In the genomic region with DNA sequence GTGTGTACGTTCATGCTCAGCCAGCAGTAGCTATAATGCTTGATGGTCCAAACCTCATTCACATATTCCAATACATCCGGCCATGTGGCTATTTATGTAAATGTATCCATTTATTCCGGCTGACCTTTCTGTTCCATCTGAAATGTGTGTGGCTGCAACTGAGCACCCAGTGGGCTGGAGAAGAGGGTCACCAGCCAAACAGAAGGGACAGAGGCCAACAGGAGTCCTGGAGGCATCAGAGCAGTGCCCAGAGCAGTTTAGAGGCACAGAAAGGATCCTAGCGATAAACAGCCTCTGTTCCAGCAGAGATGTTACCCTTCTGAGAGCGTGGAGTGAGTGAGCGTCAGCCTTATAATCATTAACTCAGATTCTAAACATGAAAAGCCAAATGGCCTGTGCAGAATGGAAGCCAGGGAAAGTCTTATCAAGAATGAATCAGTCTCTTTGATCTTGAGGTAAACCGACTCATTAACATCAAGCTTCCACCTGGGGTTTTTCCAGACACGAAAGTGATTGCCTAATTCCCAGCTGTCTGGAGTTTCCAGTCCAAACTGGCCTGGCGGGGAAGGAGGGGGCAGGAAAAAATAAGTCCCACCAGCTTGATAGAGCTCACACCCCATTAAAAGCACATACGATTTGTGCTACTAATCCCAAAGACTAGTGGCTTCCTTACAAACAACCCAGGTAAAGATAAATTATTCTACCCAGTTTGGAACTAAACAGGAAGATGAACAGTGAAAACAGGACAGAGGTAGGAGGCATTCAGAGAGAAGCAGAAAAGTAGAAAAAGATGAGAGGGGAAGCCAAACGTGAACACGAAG, we compare ENCODE assay signal across 1 cellular context.
TF ChIP-seq lines count a peak whose summit lies in the region.

No MANE protein-coding gene starts in this region.

TF ChIP-seq in HepG2, 621 proteins besides CTCF, POLR2A, EP300 and RAD21 (continued from another document and continues in another):
- TF ChIP-seq SP5 (CRISPR knock-in tag; IDR thresholded peaks at IDR 0.05; ENCODE audit: borderline replicate concordance, low read depth) (peak; percentile 29; the same call in 1 of the 2 replicates), NFYC (CRISPR knock-in tag; IDR thresholded peaks at IDR 0.05) (peak; percentile 28; the same call in 1 of the 2 replicates), E2F5 (CRISPR knock-in tag; conservative IDR thresholded peaks at IDR 0.05) (no peak), DMTF1 (CRISPR knock-in tag; IDR thresholded peaks at IDR 0.05) (0 out of 2 replicates have a peak, but pooled peaks have one; percentile 43), ATF1 (CRISPR knock-in tag; IDR thresholded peaks at IDR 0.05) (no peak), ZNF841 (CRISPR knock-in tag; IDR thresholded peaks at IDR 0.05; ENCODE audit: borderline replicate concordance) (no peak), ZNF567 (CRISPR knock-in tag; IDR thresholded peaks at IDR 0.05; ENCODE audit: borderline replicate concordance) (no peak), ZNF564 (CRISPR knock-in tag; IDR thresholded peaks at IDR 0.05) (no peak), U2AF1 (optimal IDR thresholded peaks at IDR 0.05; ENCODE audit: low read depth, low read length) (no peak), ZNF3 (CRISPR knock-in tag; IDR thresholded peaks at IDR 0.05) (peak; percentile 47; the same call in 1 of the 2 replicates), ZBTB1 (CRISPR knock-in tag; IDR thresholded peaks at IDR 0.05; ENCODE audit: borderline replicate concordance) (no peak), LCORL (IDR thresholded peaks at IDR 0.05) (no peak), LCORL (CRISPR knock-in tag; IDR thresholded peaks at IDR 0.05) (peak; percentile 85), ZNF850 (CRISPR knock-in tag; conservative IDR thresholded peaks at IDR 0.05) (no peak), MED8 (CRISPR knock-in tag; IDR thresholded peaks at IDR 0.05; ENCODE audit: insufficient replicate concordance) (peak; percentile 11), ZFP90 (CRISPR knock-in tag; IDR thresholded peaks at IDR 0.05; ENCODE audit: borderline replicate concordance) (no peak), ZNF713 (CRISPR knock-in tag; IDR thresholded peaks at IDR 0.05) (no peak), PAX8 (CRISPR knock-in tag; IDR thresholded peaks at IDR 0.05; ENCODE audit: borderline replicate concordance) (no peak), RBFOX2 (IDR thresholded peaks at IDR 0.05; ENCODE audit: low read depth, low read length) (no peak), KLF12 (CRISPR knock-in tag; IDR thresholded peaks at IDR 0.05; ENCODE audit: borderline replicate concordance) (no peak), ZNF570 (CRISPR knock-in tag; IDR thresholded peaks at IDR 0.05; ENCODE audit: borderline replicate concordance) (no peak), ZFP82 (CRISPR knock-in tag; IDR thresholded peaks at IDR 0.05; ENCODE audit: borderline replicate concordance) (no peak), ZNF687 (CRISPR knock-in tag; IDR thresholded peaks at IDR 0.05) (peak; percentile 34; the same call in 1 of the 2 replicates), PRMT3 (CRISPR knock-in tag; IDR thresholded peaks at IDR 0.05; ENCODE audit: borderline replicate concordance, low read depth) (no peak), BHLHE40 (IDR thresholded peaks at IDR 0.05; ENCODE audit: low read length) (peak; percentile 41; the same call in 1 of the 2 replicates), SMYD3 (CRISPR knock-in tag; IDR thresholded peaks at IDR 0.05) (peak; percentile 62; the same call in 1 of the 2 replicates), ARID5B (CRISPR knock-in tag; IDR thresholded peaks at IDR 0.05) (peak; percentile 90), ZNF33A (CRISPR knock-in tag; IDR thresholded peaks at IDR 0.05; ENCODE audit: borderline replicate concordance) (no peak), ZNF335 (CRISPR knock-in tag; IDR thresholded peaks at IDR 0.05) (peak; percentile 53; the same call in 1 of the 2 replicates), ZNF816 (CRISPR knock-in tag; IDR thresholded peaks at IDR 0.05; ENCODE audit: borderline replicate concordance) (no peak), ZNF761 (CRISPR knock-in tag; conservative IDR thresholded peaks at IDR 0.05) (peak; percentile 68), ZNF550 (CRISPR knock-in tag; IDR thresholded peaks at IDR 0.05; ENCODE audit: borderline replicate concordance) (no peak), ZNF263 (CRISPR knock-in tag; IDR thresholded peaks at IDR 0.05) (no peak), ZBTB7B (CRISPR knock-in tag; IDR thresholded peaks at IDR 0.05) (peak; percentile 82), ZNF138 (CRISPR knock-in tag; IDR thresholded peaks at IDR 0.05; ENCODE audit: low read depth) (no peak), ETV5 (CRISPR knock-in tag; IDR thresholded peaks at IDR 0.05; ENCODE audit: borderline replicate concordance) (no peak), ZNF784 (CRISPR knock-in tag; IDR thresholded peaks at IDR 0.05; ENCODE audit: borderline replicate concordance) (no peak; the same call in 1 of the 2 replicates), NFATC3 (CRISPR knock-in tag; IDR thresholded peaks at IDR 0.05) (no peak), ZNF432 (CRISPR knock-in tag; IDR thresholded peaks at IDR 0.05; ENCODE audit: borderline replicate concordance) (no peak), BCL6 (CRISPR knock-in tag; IDR thresholded peaks at IDR 0.05) (peak; percentile 92), ZNF800 (CRISPR knock-in tag; IDR thresholded peaks at IDR 0.05) (no peak), HNRNPH1 (optimal IDR thresholded peaks at IDR 0.05; ENCODE audit: low read depth, low read length) (no peak), MBD4 (IDR thresholded peaks at IDR 0.05; ENCODE audit: borderline replicate concordance, low read length) (peak; percentile 48; the same call in 1 of the 2 replicates)
- TF ChIP-seq, protein P1, sequence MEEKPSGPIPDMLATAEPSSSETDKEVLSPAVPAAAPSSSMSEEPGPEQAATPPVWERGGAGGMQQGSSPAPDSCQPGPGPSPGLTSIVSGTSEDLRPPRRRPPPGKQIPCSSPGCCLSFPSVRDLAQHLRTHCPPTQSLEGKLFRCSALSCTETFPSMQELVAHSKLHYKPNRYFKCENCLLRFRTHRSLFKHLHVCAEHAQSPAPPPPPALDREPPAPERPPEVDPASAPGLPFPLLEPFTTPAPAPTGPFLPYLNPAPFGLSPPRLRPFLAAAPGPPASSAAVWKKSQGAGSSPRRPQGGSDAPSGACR (CRISPR knock-in tag; IDR thresholded peaks at IDR 0.05) = peak; percentile 84
- TF ChIP-seq, protein P2, sequence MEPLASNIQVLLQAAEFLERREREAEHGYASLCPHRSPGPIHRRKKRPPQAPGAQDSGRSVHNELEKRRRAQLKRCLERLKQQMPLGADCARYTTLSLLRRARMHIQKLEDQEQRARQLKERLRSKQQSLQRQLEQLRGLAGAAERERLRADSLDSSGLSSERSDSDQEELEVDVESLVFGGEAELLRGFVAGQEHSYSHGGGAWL (CRISPR knock-in tag; IDR thresholded peaks at IDR 0.05) = no peak
- TF ChIP-seq, protein P3, sequence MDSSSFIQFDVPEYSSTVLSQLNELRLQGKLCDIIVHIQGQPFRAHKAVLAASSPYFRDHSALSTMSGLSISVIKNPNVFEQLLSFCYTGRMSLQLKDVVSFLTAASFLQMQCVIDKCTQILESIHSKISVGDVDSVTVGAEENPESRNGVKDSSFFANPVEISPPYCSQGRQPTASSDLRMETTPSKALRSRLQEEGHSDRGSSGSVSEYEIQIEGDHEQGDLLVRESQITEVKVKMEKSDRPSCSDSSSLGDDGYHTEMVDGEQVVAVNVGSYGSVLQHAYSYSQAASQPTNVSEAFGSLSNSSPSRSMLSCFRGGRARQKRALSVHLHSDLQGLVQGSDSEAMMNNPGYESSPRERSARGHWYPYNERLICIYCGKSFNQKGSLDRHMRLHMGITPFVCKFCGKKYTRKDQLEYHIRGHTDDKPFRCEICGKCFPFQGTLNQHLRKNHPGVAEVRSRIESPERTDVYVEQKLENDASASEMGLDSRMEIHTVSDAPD (CRISPR knock-in tag; IDR thresholded peaks at IDR 0.05) = peak; percentile 59; the same call in 1 of the 2 replicates
